ENCODE assay signal across 11 cellular contexts in the genomic region with DNA sequence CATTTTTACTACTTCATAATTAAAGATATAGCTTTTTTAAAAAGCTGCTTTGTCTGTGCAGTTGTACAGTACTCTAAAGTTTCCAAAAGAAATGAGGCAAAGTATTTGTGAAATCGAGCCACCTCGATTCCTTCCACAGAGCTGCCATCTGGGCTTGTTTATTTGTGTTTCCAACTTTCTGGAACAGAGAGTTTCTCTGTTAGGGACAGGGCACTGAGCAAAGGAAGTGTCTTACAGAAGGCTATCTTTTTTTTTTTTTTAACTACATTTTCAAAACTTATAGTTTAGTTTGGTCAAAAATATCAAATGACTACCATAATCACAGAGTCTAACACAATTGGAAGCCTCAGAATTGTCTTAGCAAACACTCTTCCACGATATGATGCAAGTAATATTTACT. TPM values are rescaled to one million over a fixed set of nuclear protein-coding genes. Genes with fewer than 3 reads are reported as not detected.
DNase-seq lines count a peak whose midpoint lies in the region; ATAC-seq and TF ChIP-seq lines count a peak whose summit lies in the region.
"Had no signal": no experiment of that assay in that cellular context is flagged by ENCODE, and none has a peak within 500 bp of the region (broad histone marks: within the 10 kb centered on the region; RNA-seq: fewer than 3 reads in every experiment).

No MANE protein-coding gene starts in this region.

- intact Hi-C loops in vagina (cut with DNase I) = no loop called here

- H3K27me3 ChIP-seq in neural progenitor cell = no peaks in the 10 kb centered on the region
- no peaks in the 10 kb centered on the region for H3K27me3 ChIP-seq in vagina

- H3K27ac Mint-ChIP-seq in neural progenitor cell = peak overlapping the region; percentile 92
- no peak overlapping the region for H3K27ac Mint-ChIP-seq in activated CD4-positive, alpha-beta memory T cell treated with anti-CD3 and anti-CD28 coated beads, Interleukin-2, amount 10 ng/mL, durations not matched to agents 7 days and 5 days
- H3K27ac Mint-ChIP-seq: naive thymus-derived CD4-positive, alpha-beta T cell had no signal

- peaks cover 16% of the 10 kb centered on the region for H3K36me3 Mint-ChIP-seq in neural progenitor cell
- H3K36me3 Mint-ChIP-seq in activated CD4-positive, alpha-beta memory T cell treated with anti-CD3 and anti-CD28 coated beads, Interleukin-2, amount 10 ng/mL, durations not matched to agents 7 days and 5 days (ENCODE audit: low read depth) = no peaks in the 10 kb centered on the region

- H3F3A ChIP-seq in neural progenitor cell (ENCODE audit: low read depth) = peaks cover 11% of the 10 kb centered on the region

- H3K79me2 ChIP-seq in neural progenitor cell (ENCODE audit: low read depth) = no peaks in the 10 kb centered on the region

- POLR2A ChIA-PET in activated CD4-positive, alpha-beta memory T cell treated with anti-CD3 and anti-CD28 coated beads, Interleukin-2, amount 10 ng/mL, durations not matched to agents 7 days and 5 days (lab: Charles Lee) = interaction anchor here (0.6 kb wide), 1 partner anchor 140 kb away, joined by 3 read pairs; no protein-coding TSS in a partner anchor

- TF ChIP-seq CTCF in neural progenitor cell (IDR thresholded peaks at IDR 0.05) (no peak), vagina (IDR thresholded peaks at IDR 0.05) (no peak)

- no peaks in the 10 kb centered on the region for H3K9me3 ChIP-seq in neural progenitor cell (ENCODE audit: low read depth)
- no peaks in the 10 kb centered on the region for H3K9me3 ChIP-seq in vagina

- TF ChIP-seq POLR2A in vagina (IDR thresholded peaks at IDR 0.05) = no peak

- CTCF ChIA-PET in activated CD4-positive, alpha-beta memory T cell treated with anti-CD3 and anti-CD28 coated beads, Interleukin-2, amount 10 ng/mL, durations not matched to agents 7 days and 5 days (lab: Charles Lee) = no interaction called here

- ATAC-seq in HG02884 (IDR thresholded peaks at IDR 0.05; ENCODE audit: unreplicated experiment) = no peak
- ATAC-seq: naive thymus-derived CD4-positive, alpha-beta T cell had no signal

- H3K4me2 ChIP-seq in neural progenitor cell = peak overlapping the region; percentile 74

- no peaks in the 10 kb centered on the region for H4K20me1 ChIP-seq in neural progenitor cell (ENCODE audit: low read depth)

- peak overlapping the region; percentile 90 for H3K4me3 Mint-ChIP-seq in neural progenitor cell
- no peak overlapping the region for H3K4me3 Mint-ChIP-seq in activated CD4-positive, alpha-beta memory T cell treated with anti-CD3 and anti-CD28 coated beads, Interleukin-2, amount 10 ng/mL, durations not matched to agents 7 days and 5 days
- H3K4me3 Mint-ChIP-seq: naive thymus-derived CD4-positive, alpha-beta T cell had no signal

- H3K27ac ChIP-seq in neural progenitor cell (no peak overlapping the region), vagina (peak overlapping the region; percentile 86)
- H3K27ac ChIP-seq: 22Rv1 had no signal

- H2AFZ ChIP-seq in neural progenitor cell (replicated peaks) = no peak overlapping the region

- H3K27me3 Mint-ChIP-seq in neural progenitor cell (ENCODE audit: insufficient read depth, low read depth) = no peaks in the 10 kb centered on the region
- peaks cover 26% of the 10 kb centered on the region for H3K27me3 Mint-ChIP-seq in activated CD4-positive, alpha-beta memory T cell treated with anti-CD3 and anti-CD28 coated beads, Interleukin-2, amount 10 ng/mL, durations not matched to agents 7 days and 5 days

- H3K4me1 Mint-ChIP-seq in neural progenitor cell = peaks cover 38% of the 10 kb centered on the region
- H3K4me1 Mint-ChIP-seq in activated CD4-positive, alpha-beta memory T cell treated with anti-CD3 and anti-CD28 coated beads, Interleukin-2, amount 10 ng/mL, durations not matched to agents 7 days and 5 days = no peaks in the 10 kb centered on the region
- H3K4me1 Mint-ChIP-seq: naive thymus-derived CD4-positive, alpha-beta T cell had no signal

- H3K4me1 ChIP-seq in neural progenitor cell = peaks cover 31% of the 10 kb centered on the region
- H3K4me1 ChIP-seq in vagina = peaks cover 16% of the 10 kb centered on the region

- DNase-seq in DMS 273 (lab: John Stamatoyannopoulos, UW; ENCODE audit: unreplicated experiment) (peak; percentile 72), DMS 273 treated with DMSO at 0.1 percent for 48 hours (lab: John Stamatoyannopoulos, UW) (no peak), foreskin melanocyte (peak; percentile 51), neural progenitor cell (ENCODE audit: low spot score) (peak; percentile 6), vagina (ENCODE audit: extremely low spot score in 2 of 2) (no peak), SW480 (ENCODE audit: low spot score) (no peak)
- no peak for DNase-seq in activated CD4-positive, alpha-beta memory T cell treated with anti-CD3 and anti-CD28 coated beads, Interleukin-2, amount 10 ng/mL, durations not matched to agents 7 days and 5 days
- DNase-seq: naive thymus-derived CD4-positive, alpha-beta T cell; NCI-H1417 treated with DMSO at 0.1 percent for 48 hours had no signal

- H3K4me3 ChIP-seq in neural progenitor cell (peak overlapping the region; percentile 40), vagina (peak overlapping the region; percentile 35 to 48)

- peaks cover 13% of the 10 kb centered on the region for H3K9me3 Mint-ChIP-seq in neural progenitor cell
- H3K9me3 Mint-ChIP-seq in activated CD4-positive, alpha-beta memory T cell treated with anti-CD3 and anti-CD28 coated beads, Interleukin-2, amount 10 ng/mL, durations not matched to agents 7 days and 5 days = no peaks in the 10 kb centered on the region

- no peak overlapping the region for H3K9ac ChIP-seq in neural progenitor cell

- H3K36me3 ChIP-seq in neural progenitor cell (no peaks in the 10 kb centered on the region), vagina (no peaks in the 10 kb centered on the region)

RNA-seq across cellular contexts. Expression of a gene that starts 0.8 kb away (rescaled TPM):
- 3.1 and 8.2 TPM in 2 replicates for total RNA-seq in neural progenitor cell (ENCODE audit: low replicate concordance)
- total RNA-seq in vagina = 10.8 TPM
- total RNA-seq in activated CD4-positive, alpha-beta memory T cell treated with anti-CD3 and anti-CD28 coated beads, Interleukin-2, amount 10 ng/mL, durations not matched to agents 7 days and 5 days = not detected

RNA-seq across cellular contexts. Expression of a gene that starts 30.6 kb away (rescaled TPM):
- 5.7 and 8.4 TPM in 2 replicates for total RNA-seq in neural progenitor cell (ENCODE audit: low replicate concordance)
- 8.3 TPM for total RNA-seq in vagina
- 1 to 10 TPM; 9.6 to 9.9 TPM for total RNA-seq in activated CD4-positive, alpha-beta memory T cell treated with anti-CD3 and anti-CD28 coated beads, Interleukin-2, amount 10 ng/mL, durations not matched to agents 7 days and 5 days

Comparison
In these comparisons a context has a peak if more than half of its experiments do, and no peak if none do; other contexts are left out.
1. DNase-seq: peak in DMS 273 (single experiment), foreskin melanocyte (single experiment) and neural progenitor cell (single experiment); none in DMS 273 treated with DMSO at 0.1 percent for 48 hours (single experiment), vagina (0 of 2), SW480 (single experiment) and activated CD4-positive, alpha-beta memory T cell treated with anti-CD3 and anti-CD28 coated beads, Interleukin-2, amount 10 ng/mL, durations not matched to agents 7 days and 5 days (single experiment).